Comparison of ENCODE assay signal across 8 cellular contexts in genomic region chr13:77779461-77780272, GRCh38.
A peak's percentile ranks its signal among the peaks of the same experiment; 100 is the strongest.
DNase-seq lines count a peak whose midpoint lies in the region; ATAC-seq lines count a peak whose summit lies in the region.

No MANE protein-coding gene starts in this region.

- no peaks in the 10 kb centered on the region for H3K27me3 Mint-ChIP-seq in activated CD4-positive, alpha-beta T cell treated with anti-CD3 and anti-CD28 coated beads, Interleukin-2, amount 10 ng/mL, durations not matched to agents 7 days and 5 days

- POLR2A ChIA-PET in activated CD4-positive, alpha-beta T cell treated with anti-CD3 and anti-CD28 coated beads, Interleukin-2, amount 10 ng/mL, durations not matched to agents 7 days and 5 days (lab: Charles Lee), result no interaction called here

- peak; percentile 86 for ATAC-seq in GM19043 (IDR thresholded peaks at IDR 0.05; ENCODE audit: low read depth, unreplicated experiment)
- peak; percentile 87 for ATAC-seq in HG03159 (IDR thresholded peaks at IDR 0.05; ENCODE audit: unreplicated experiment)

- H3K27ac Mint-ChIP-seq in activated CD4-positive, alpha-beta T cell treated with anti-CD3 and anti-CD28 coated beads, Interleukin-2, amount 10 ng/mL, durations not matched to agents 7 days and 5 days, result no peak overlapping the region

- H3K9me3 Mint-ChIP-seq in activated CD4-positive, alpha-beta T cell treated with anti-CD3 and anti-CD28 coated beads, Interleukin-2, amount 10 ng/mL, durations not matched to agents 7 days and 5 days, result no peaks in the 10 kb centered on the region

- peaks cover 10% of the 10 kb centered on the region for H3K4me1 Mint-ChIP-seq in activated CD4-positive, alpha-beta T cell treated with anti-CD3 and anti-CD28 coated beads, Interleukin-2, amount 10 ng/mL, durations not matched to agents 7 days and 5 days

- intact Hi-C loops in posterior vena cava (cut with DNase I), result loop anchor here (2.0 to 5.0 kb wide), 2 partner anchors 341 to 343 kb away; no protein-coding TSS in a partner anchor

- H3K4me3 Mint-ChIP-seq in activated CD4-positive, alpha-beta T cell treated with anti-CD3 and anti-CD28 coated beads, Interleukin-2, amount 10 ng/mL, durations not matched to agents 7 days and 5 days, result no peak overlapping the region

- CTCF ChIA-PET in activated CD4-positive, alpha-beta T cell treated with anti-CD3 and anti-CD28 coated beads, Interleukin-2, amount 10 ng/mL, durations not matched to agents 7 days and 5 days (lab: Charles Lee), result no interaction called here

- peak; percentile 53 for DNase-seq in DMS153 treated with DMSO at 0.1 percent for 48 hours (lab: John Stamatoyannopoulos, UW; ENCODE audit: unreplicated experiment)
- peak; percentile 71 for DNase-seq in NCI-H2171 treated with DMSO at 0.1 percent for 48 hours (lab: John Stamatoyannopoulos, UW)
- DNase-seq in activated CD4-positive, alpha-beta T cell treated with anti-CD3 and anti-CD28 coated beads, Interleukin-2, amount 10 ng/mL, durations not matched to agents 7 days and 5 days, result peak; percentile 53
- DNase-seq in germinal center (ENCODE audit: low spot score), result peak; percentile 15
- peak; percentile 84 for DNase-seq in pons (ENCODE audit: low spot score)
- no peak for DNase-seq in posterior vena cava (ENCODE audit: low spot score)

- no peaks in the 10 kb centered on the region for H3K36me3 Mint-ChIP-seq in activated CD4-positive, alpha-beta T cell treated with anti-CD3 and anti-CD28 coated beads, Interleukin-2, amount 10 ng/mL, durations not matched to agents 7 days and 5 days (ENCODE audit: low read depth)
